31 cellular contexts compared by ENCODE assay signal in genomic region chr2:76252704-76253103, GRCh38.
"Had no signal": no experiment of that assay in that cellular context is flagged by ENCODE, and none has a peak within 500 bp of the region (broad histone marks: within the 10 kb centered on the region; RNA-seq: fewer than 3 reads in every experiment).

No MANE protein-coding gene starts in this region.

- H3K9me3 ChIP-seq: ascending aorta had no signal

- H3K4me1 ChIP-seq: ascending aorta had no signal

- H3K36me3 ChIP-seq: ascending aorta, cardiac muscle cell, WERI-Rb-1 had no signal

- ATAC-seq: activated CD4-positive, alpha-beta T cell treated with anti-CD3 and anti-CD28 coated beads for 36 hours; activated CD4-positive, CD25-positive, alpha-beta regulatory T cell treated with anti-CD3 and anti-CD28 coated beads, Interleukin-2, amount 50 U/mL, for 24 hours; activated CD8-positive, alpha-beta memory T cell treated with anti-CD3 and anti-CD28 coated beads, Interleukin-2, amount 10 ng/mL, durations not matched to agents 7 days and 5 days; activated CD8-positive, alpha-beta T cell treated with anti-CD3 and anti-CD28 coated beads, Interleukin-2, amount 10 ng/mL, durations not matched to agents 7 days and 5 days; activated naive CD8-positive, alpha-beta T cell treated with anti-CD3 and anti-CD28 coated beads, Interleukin-2, amount 50 U/mL, for 24 hours; WTC11 had no signal

- H3K27me3 ChIP-seq: ascending aorta, cardiac muscle cell had no signal

- H3K4me3 ChIP-seq: ascending aorta, cardiac muscle cell had no signal

- H3K27ac ChIP-seq: ascending aorta, cardiac muscle cell, WERI-Rb-1 had no signal

- DNase-seq: activated CD4-positive, alpha-beta memory T cell treated with anti-CD3 and anti-CD28 coated beads, Interleukin-2, amount 10 ng/mL, durations not matched to agents 7 days and 5 days; activated CD4-positive, alpha-beta T cell treated with anti-CD3 and anti-CD28 coated beads for 1 hour; activated CD4-positive, alpha-beta T cell treated with anti-CD3 and anti-CD28 coated beads for 36 hours; activated CD4-positive, alpha-beta T cell treated with anti-CD3 and anti-CD28 coated beads for 48 hours; activated CD4-positive, alpha-beta T cell treated with anti-CD3 and anti-CD28 coated beads, Interleukin-2, amount 10 ng/mL, durations not matched to agents 7 days and 5 days; activated CD4-positive, alpha-beta T cell treated with anti-CD3 and anti-CD28 coated beads, Interleukin-2, amount 50 U/mL, for 48 hours; activated CD4-positive, CD25-positive, alpha-beta regulatory T cell; activated CD8-positive, alpha-beta memory T cell treated with anti-CD3 and anti-CD28 coated beads for 24 hours; activated CD8-positive, alpha-beta memory T cell treated with anti-CD3 and anti-CD28 coated beads, Interleukin-2, amount 10 ng/mL, durations not matched to agents 7 days and 5 days; activated CD8-positive, alpha-beta memory T cell treated with anti-CD3 and anti-CD28 coated beads, Interleukin-2, amount 50 U/mL, for 48 hours; activated CD8-positive, alpha-beta T cell treated with anti-CD3 and anti-CD28 coated beads, Interleukin-2, amount 10 ng/mL, durations not matched to agents 7 days and 5 days; activated effector memory CD4-positive, alpha-beta T cell treated with Interleukin-2 at 50 U/mL for 16 hours; activated gamma-delta T cell; activated naive CD4-positive, alpha-beta T cell treated with anti-CD3 and anti-CD28 coated beads, Interleukin-2, amount 10 ng/mL, durations not matched to agents 7 days and 5 days; activated naive CD4-positive, alpha-beta T cell treated with Interleukin-2 at 50 U/mL for 16 hours; activated naive CD8-positive, alpha-beta T cell treated with anti-CD3 and anti-CD28 coated beads, Interleukin-2, amount 10 ng/mL, durations not matched to agents 7 days and 5 days; activated naive CD8-positive, alpha-beta T cell treated with anti-CD3 and anti-CD28 coated beads, Interleukin-2, amount 50 U/mL, for 24 hours; activated T-cell treated with anti-CD3 and anti-CD28 coated beads, Interleukin-2, amount 50 U/mL, for 24 hours; activated T-cell treated with anti-CD3 and anti-CD28 coated beads, Interleukin-2, amount 50 U/mL, for 48 hours; amygdala; anterior cingulate cortex; caudate nucleus; T-helper 1 cell; T-helper 2 cell; T-helper 9 cell; WERI-Rb-1 had no signal

- FAIRE-seq: bronchial epithelial cell had no signal
